1 cellular context compared by ENCODE assay signal in genomic region chr11:75563978-75564552, GRCh38.
TF ChIP-seq lines count a peak whose summit lies in the region.

No MANE protein-coding gene starts in this region.

TF ChIP-seq in HCT116, 20 proteins besides CTCF, POLR2A, EP300 and RAD21 (continued from another document):
- TF ChIP-seq REST (IDR thresholded peaks at IDR 0.05; ENCODE audit: low read depth) (no peak), EZH2phosphoT487 (IDR thresholded peaks at IDR 0.05; ENCODE audit: borderline replicate concordance) (no peak), SRF (IDR thresholded peaks at IDR 0.05; ENCODE audit: low read depth) (no peak), JUND (IDR thresholded peaks at IDR 0.05) (no peak), MAX (IDR thresholded peaks at IDR 0.05) (no peak), ELF1 (IDR thresholded peaks at IDR 0.05; ENCODE audit: borderline replicate concordance, low read depth) (no peak)
TF ChIP-seq in HCT116: peak in this region for 0.
